In the genomic region with DNA sequence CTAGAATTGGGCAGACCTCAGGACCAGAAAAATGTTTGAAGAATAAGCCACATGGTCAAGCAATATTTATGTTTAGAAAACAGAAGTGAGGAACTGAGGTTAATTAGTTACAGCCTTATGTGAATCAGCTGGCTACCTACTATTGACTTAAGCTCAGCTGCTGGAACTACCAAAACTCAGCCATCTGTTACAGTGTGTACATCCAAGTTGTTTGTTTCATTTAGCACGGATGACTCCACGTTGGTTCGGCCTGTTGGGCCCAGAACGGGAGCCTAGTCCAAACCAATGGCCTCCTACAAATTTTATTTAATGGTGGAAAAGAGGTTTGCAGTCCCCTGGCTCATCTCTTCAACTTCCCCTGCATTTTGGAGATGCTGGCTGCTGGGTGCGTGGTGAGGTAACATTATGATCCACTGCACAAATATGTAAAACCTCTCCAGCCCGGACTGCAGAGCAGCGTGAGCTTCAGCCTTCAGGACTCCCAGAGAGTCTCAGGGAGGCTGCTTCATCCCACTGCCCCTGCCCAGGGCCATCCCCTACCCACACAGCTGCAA, we compare ENCODE assay signal across 9 cellular contexts.
DNase-seq lines count a peak whose midpoint lies in the region; ATAC-seq and TF ChIP-seq lines count a peak whose summit lies in the region.
"Had no signal": no experiment of that assay in that cellular context is flagged by ENCODE, and none has a peak within 500 bp of the region (broad histone marks: within the 10 kb centered on the region; RNA-seq: fewer than 3 reads in every experiment).

No MANE protein-coding gene starts in this region.

- H3K9ac ChIP-seq in colonic mucosa (ENCODE audit: low read depth in 2 of 2, low read length in 2 of 2), result no peak overlapping the region

- H3K4me1 Mint-ChIP-seq in CD4-positive, alpha-beta T cell (ENCODE audit: low read depth), result peaks cover under 1% of the 10 kb centered on the region

- H3K27me3 Mint-ChIP-seq in CD4-positive, alpha-beta T cell, result no peaks in the 10 kb centered on the region

- DNase-seq in DMS 273 (lab: John Stamatoyannopoulos, UW; ENCODE audit: unreplicated experiment) (peak; percentile 83), LoVo (ENCODE audit: low spot score) (peak; percentile 9), colonic mucosa (no peak), retinal pigment epithelial cell (ENCODE audit: low read depth) (peak; percentile 17), A673 (ENCODE audit: low spot score) (no peak)
- no peak for DNase-seq in CD4-positive, alpha-beta T cell
- no peak for DNase-seq in activated effector memory CD4-positive, alpha-beta T cell treated with Interleukin-2 at 50 U/mL for 16 hours

- CTCF ChIA-PET in A673 (lab: Charles Lee), result no interaction called here
- CTCF ChIA-PET in CD4-positive, alpha-beta T cell (lab: Charles Lee), result no interaction called here

- peak overlapping the region; percentile 22 for H3K27ac ChIP-seq in colonic mucosa
- H3K27ac ChIP-seq in A673 (ENCODE audit: low read depth, low read length, poor library complexity, severe bottlenecking), result no peak overlapping the region
- H3K27ac ChIP-seq in CD4-positive, alpha-beta T cell (ENCODE audit: low read depth, low read length), result no peak overlapping the region

- no peaks in the 10 kb centered on the region for H3K27me3 ChIP-seq in colonic mucosa
- no peaks in the 10 kb centered on the region for H3K27me3 ChIP-seq in A673 (replicated peaks; ENCODE audit: insufficient read depth, low read depth, low read length, poor library complexity)
- no peaks in the 10 kb centered on the region for H3K27me3 ChIP-seq in CD4-positive, alpha-beta T cell (ENCODE audit: control insufficient read depth, insufficient read depth, low read length)
- H3K27me3 ChIP-seq: tibial artery had no signal

- TF ChIP-seq CTCF in colonic mucosa (IDR thresholded peaks at IDR 0.05) (no peak), retinal pigment epithelial cell (conservative IDR thresholded peaks at IDR 0.05; ENCODE audit: low read depth, low read length) (no peak), A673 (conservative IDR thresholded peaks at IDR 0.05; ENCODE audit: low read depth, low read length) (no peak)
- TF ChIP-seq CTCF in CD4-positive, alpha-beta T cell (IDR thresholded peaks at IDR 0.05), result no peak

- H3K36me3 Mint-ChIP-seq in CD4-positive, alpha-beta T cell (ENCODE audit: low read depth), result peaks cover 54% of the 10 kb centered on the region

- H3K36me3 ChIP-seq in colonic mucosa (no peaks in the 10 kb centered on the region), A673 (ENCODE audit: insufficient read depth, low read length, poor library complexity, severe bottlenecking) (no peaks in the 10 kb centered on the region)
- H3K36me3 ChIP-seq: tibial artery had no signal

- H3K9me3 ChIP-seq in colonic mucosa, result no peaks in the 10 kb centered on the region
- no peaks in the 10 kb centered on the region for H3K9me3 ChIP-seq in A673 (ENCODE audit: low read depth, low read length, poor library complexity, severe bottlenecking)
- no peaks in the 10 kb centered on the region for H3K9me3 ChIP-seq in CD4-positive, alpha-beta T cell (ENCODE audit: control insufficient read depth, low read length)
- H3K9me3 ChIP-seq: tibial artery had no signal

- no peaks in the 10 kb centered on the region for H3K4me1 ChIP-seq in colonic mucosa
- H3K4me1 ChIP-seq in A673 (ENCODE audit: insufficient read depth, low read length, poor library complexity, severe bottlenecking), result peaks cover 13% of the 10 kb centered on the region

- POLR2A ChIA-PET in A673 (lab: Charles Lee; ENCODE audit: low non-redundant PET), result no interaction called here
- POLR2A ChIA-PET in CD4-positive, alpha-beta T cell (lab: Charles Lee), result no interaction called here

- no peak overlapping the region for H3K4me3 Mint-ChIP-seq in CD4-positive, alpha-beta T cell

- peak; percentile 54 for ATAC-seq in GM21717 (IDR thresholded peaks at IDR 0.05; ENCODE audit: unreplicated experiment)
- no peak for ATAC-seq in CD4-positive, alpha-beta T cell (ENCODE audit: poor library complexity)

- BruUV-seq in A673 (replicated peaks; lab: Mats Ljungman, UMichigan), result no TSS peak

- no peak overlapping the region for H3K4me3 ChIP-seq in colonic mucosa
- H3K4me3 ChIP-seq in retinal pigment epithelial cell (ENCODE audit: low read length), result no peak overlapping the region
- no peak overlapping the region for H3K4me3 ChIP-seq in A673 (ENCODE audit: low read depth, low read length, poor library complexity, severe bottlenecking)
- H3K4me3 ChIP-seq: tibial artery had no signal

- H3K27ac Mint-ChIP-seq in CD4-positive, alpha-beta T cell, result no peak overlapping the region

- intact Hi-C loops in colonic mucosa (cut with DNase I), result loop anchor here (5.0 kb wide), 1 partner anchor 392 kb away; no protein-coding TSS in a partner anchor
- intact Hi-C loops in A673 (cut with micrococcal nuclease; ENCODE audit: unreplicated experiment), result loop anchor here (5.0 to 10.0 kb wide), 3 partner anchors 124 to 254 kb away; partner anchors contain the start of genes AK5 and ZZZ3
- intact Hi-C loops in CD4-positive, alpha-beta T cell (cut with DNase I, micrococcal nuclease), result loop anchor here (10.0 kb wide), 2 partner anchors 104 to 1464 kb away; partner anchors contain the start of gene ST6GALNAC3 (in 1 of the 2)

- no peaks in the 10 kb centered on the region for H3K9me3 Mint-ChIP-seq in CD4-positive, alpha-beta T cell

Comparison
In these comparisons a context has a peak if more than half of its experiments do, and no peak if none do; other contexts are left out.
1. DNase-seq: peak in DMS 273 (single experiment), LoVo (single experiment) and retinal pigment epithelial cell (single experiment); none in colonic mucosa (single experiment), A673 (single experiment), CD4-positive, alpha-beta T cell (0 of 10) and activated effector memory CD4-positive, alpha-beta T cell treated with Interleukin-2 at 50 U/mL for 16 hours (single experiment).